In the genomic region with DNA sequence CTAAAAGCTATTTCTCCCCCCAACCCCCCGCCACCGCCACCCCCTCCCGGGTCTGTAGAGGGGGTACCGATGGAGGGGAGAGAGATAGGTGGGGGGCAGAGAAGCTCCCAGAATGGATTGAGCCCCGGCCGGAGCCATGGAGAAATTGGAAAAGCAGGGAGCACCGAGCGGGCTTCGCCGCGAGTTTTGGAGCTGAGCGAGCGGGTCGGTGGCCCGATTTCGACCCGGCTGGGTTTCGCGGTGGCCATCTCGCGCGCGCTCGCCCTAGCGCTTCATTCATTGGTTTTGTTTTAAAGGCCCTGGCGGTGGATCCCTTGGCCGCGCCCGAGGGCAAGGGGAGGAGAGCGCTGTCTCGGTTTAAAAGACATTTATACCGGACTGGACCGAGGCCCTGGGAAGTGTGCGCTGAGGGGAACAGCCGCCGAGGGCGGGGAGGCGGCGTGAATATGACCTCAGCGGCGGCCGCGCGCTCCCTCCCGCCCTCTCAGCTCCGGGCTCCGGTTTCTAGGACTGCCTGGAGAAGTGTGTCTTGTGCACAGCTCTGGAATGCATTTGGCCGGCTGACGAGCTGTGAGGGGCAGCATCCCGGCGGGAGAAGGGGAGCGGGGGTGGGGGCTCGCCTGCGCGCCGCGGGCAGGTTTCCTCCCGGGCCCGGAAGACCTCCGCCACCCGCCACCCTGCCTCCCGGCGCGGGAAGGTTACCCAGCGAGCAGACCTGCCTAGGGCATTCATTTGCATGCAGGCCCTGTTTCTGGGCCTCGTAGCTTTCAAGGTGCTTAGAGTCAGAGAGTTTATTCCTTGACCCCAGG, we compare ENCODE assay signal across 8 cellular contexts. TPM values are rescaled to one million over a fixed set of nuclear protein-coding genes. Genes with fewer than 3 reads are reported as not detected.
A peak's percentile ranks its signal among the peaks of the same experiment; 100 is the strongest.
DNase-seq lines count a peak whose midpoint lies in the region; ATAC-seq, FAIRE-seq and TF ChIP-seq lines count a peak whose summit lies in the region.

No MANE protein-coding gene starts in this region.

- peak overlapping the region; percentile 75 for H3K9ac ChIP-seq in NT2/D1 (ENCODE audit: insufficient read length, low read depth)

- H3K27me3 Mint-ChIP-seq in natural killer cell (ENCODE audit: low read depth in 2 of 2): no peaks in the 10 kb centered on the region

- ATAC-seq in GM19372 (IDR thresholded peaks at IDR 0.05; ENCODE audit: low read depth, unreplicated experiment): peak; percentile 18
- ATAC-seq in HG03457 (IDR thresholded peaks at IDR 0.05; ENCODE audit: unreplicated experiment): peak; percentile 11
- ATAC-seq in natural killer cell: peak; percentile 36 to 52 (median 37)

- H3K36me3 Mint-ChIP-seq in natural killer cell: peaks cover 9% of the 10 kb centered on the region

- peaks cover 8% of the 10 kb centered on the region for H3K27me3 ChIP-seq in NT2/D1 (ENCODE audit: insufficient read depth, insufficient read length)

- H3K27ac Mint-ChIP-seq in natural killer cell: peak overlapping the region; percentile 95 to 99

- H3K4me3 Mint-ChIP-seq in natural killer cell: peak overlapping the region; percentile 100

- DNase-seq in COLO668 (lab: John Stamatoyannopoulos, UW; ENCODE audit: unreplicated experiment) (peak; percentile 90), NT2/D1 (ENCODE audit: low read depth, low spot score) (no peak), fibroblast of pulmonary artery (ENCODE audit: low read depth) (peak; percentile 83), natural killer cell (peak; percentile 69), urothelium cell line (ENCODE audit: low spot score) (peak; percentile 64)
- peak; percentile 49 for DNase-seq in activated effector memory CD4-positive, alpha-beta T cell treated with Interleukin-2 at 50 U/mL for 16 hours

- no peaks in the 10 kb centered on the region for H3K4me1 ChIP-seq in NT2/D1 (ENCODE audit: insufficient read depth, insufficient read length)

- peaks cover 29% of the 10 kb centered on the region for H3K36me3 ChIP-seq in NT2/D1 (ENCODE audit: insufficient read depth, insufficient read length, low read length)

- H3K4me3 ChIP-seq in NT2/D1 (ENCODE audit: insufficient read length, low read depth) (peak overlapping the region; percentile 48), fibroblast of pulmonary artery (replicated peaks; ENCODE audit: low read depth, low read length) (peak overlapping the region; percentile 65)

- H3K9me3 Mint-ChIP-seq in natural killer cell: no peaks in the 10 kb centered on the region

- H3K4me1 Mint-ChIP-seq in natural killer cell: peaks cover 31 to 36% of the 10 kb centered on the region in 2 donors

- H3K9me3 ChIP-seq in NT2/D1 (ENCODE audit: insufficient read depth, low read length): no peaks in the 10 kb centered on the region

- FAIRE-seq in urothelium cell line (lab: Jason Lieb, UNC): no peak

- TF ChIP-seq CTCF in fibroblast of pulmonary artery (IDR thresholded peaks at IDR 0.05; ENCODE audit: low read length, missing control alignments) (no peak), natural killer cell (IDR thresholded peaks at IDR 0.05) (peak; percentile 13)

- intact Hi-C loops in natural killer cell (cut with micrococcal nuclease): loop anchor here (2.0 kb wide), 1 partner anchor 534 kb away; a partner anchor contains a TSS

RNA-seq across cellular contexts. Expression of a gene that starts 1.7 kb away (rescaled TPM):
- total RNA-seq in natural killer cell: 100 to 1,000 TPM; 127 to 204 (median 182) TPM
